ENCODE assay signal across 13 cellular contexts in genomic region chr3:194184265-194184751, GRCh38. TPM values are rescaled to one million over a fixed set of nuclear protein-coding genes. Genes with fewer than 3 reads are reported as not detected.
DNase-seq lines count a peak whose midpoint lies in the region; ATAC-seq and TF ChIP-seq lines count a peak whose summit lies in the region.
"Had no signal": no experiment of that assay in that cellular context is flagged by ENCODE, and none has a peak within 500 bp of the region (broad histone marks: within the 10 kb centered on the region; RNA-seq: fewer than 3 reads in every experiment).

No MANE protein-coding gene starts in this region.

- H3K9me3 ChIP-seq in endodermal cell (ENCODE audit: control insufficient read depth, low read length) (no peaks in the 10 kb centered on the region), smooth muscle cell (replicated peaks; ENCODE audit: low read depth) (no peaks in the 10 kb centered on the region)
- H3K9me3 ChIP-seq: tibial nerve had no signal

- DNase-seq in NCI-H2107 treated with DMSO at 0.1 percent for 48 hours (lab: John Stamatoyannopoulos, UW; ENCODE audit: unreplicated experiment) (peak; percentile 72), NCI-H2107 (lab: John Stamatoyannopoulos, UW) (no peak), NCI-H2227 (lab: John Stamatoyannopoulos, UW; ENCODE audit: unreplicated experiment) (peak; percentile 18), endodermal cell (no peak), smooth muscle cell (lab: John Stamatoyannopoulos, UW; ENCODE audit: unreplicated experiment) (no peak), cortex of kidney (lab: John Stamatoyannopoulos, UW) (no peak)
- no peak for DNase-seq in activated CD4-positive, alpha-beta memory T cell treated with anti-CD3 and anti-CD28 coated beads, Interleukin-2, amount 10 ng/mL, durations not matched to agents 7 days and 5 days
- DNase-seq: activated T-cell treated with anti-CD3 and anti-CD28 coated beads, Interleukin-2, amount 50 U/mL, for 4 hours; H7; IMR-90; NCI-H524 had no signal

- H3K9ac ChIP-seq in endodermal cell (ENCODE audit: extremely low read depth, low read length, poor library complexity, severe bottlenecking): no peak overlapping the region
- H3K9ac ChIP-seq in smooth muscle cell (ENCODE audit: low read depth): no peak overlapping the region

- H3K27me3 Mint-ChIP-seq in endodermal cell (ENCODE audit: insufficient read depth): no peaks in the 10 kb centered on the region
- H3K27me3 Mint-ChIP-seq in activated CD4-positive, alpha-beta memory T cell treated with anti-CD3 and anti-CD28 coated beads, Interleukin-2, amount 10 ng/mL, durations not matched to agents 7 days and 5 days: peaks cover 19% of the 10 kb centered on the region

- peak overlapping the region; percentile 12 for H3K4me3 ChIP-seq in endodermal cell (ENCODE audit: low read length)
- H3K4me3 ChIP-seq in smooth muscle cell: no peak overlapping the region
- H3K4me3 ChIP-seq: tibial nerve had no signal

- peak overlapping the region; percentile 91 for H3K27ac Mint-ChIP-seq in endodermal cell
- H3K27ac Mint-ChIP-seq in activated CD4-positive, alpha-beta memory T cell treated with anti-CD3 and anti-CD28 coated beads, Interleukin-2, amount 10 ng/mL, durations not matched to agents 7 days and 5 days: no peak overlapping the region

- H3K4me1 ChIP-seq in endodermal cell (ENCODE audit: control insufficient read depth, insufficient read depth, low read length): peaks cover 9% of the 10 kb centered on the region
- peaks cover 31% of the 10 kb centered on the region for H3K4me1 ChIP-seq in smooth muscle cell (ENCODE audit: low read depth)

- H3K4me2 ChIP-seq in smooth muscle cell: no peak overlapping the region

- no peak overlapping the region for H3K4me3 Mint-ChIP-seq in endodermal cell
- H3K4me3 Mint-ChIP-seq in activated CD4-positive, alpha-beta memory T cell treated with anti-CD3 and anti-CD28 coated beads, Interleukin-2, amount 10 ng/mL, durations not matched to agents 7 days and 5 days: no peak overlapping the region
- H3K4me3 Mint-ChIP-seq: activated T-cell treated with anti-CD3 and anti-CD28 coated beads, Interleukin-2, amount 50 U/mL, for 4 hours had no signal

- H3F3A ChIP-seq in smooth muscle cell (ENCODE audit: low read depth): peaks cover 7% of the 10 kb centered on the region

- H3K27ac ChIP-seq in endodermal cell (ENCODE audit: low read depth, low read length): no peak overlapping the region
- no peak overlapping the region for H3K27ac ChIP-seq in smooth muscle cell (ENCODE audit: low read depth)
- H3K27ac ChIP-seq: tibial nerve had no signal

- no peaks in the 10 kb centered on the region for H3K9me3 Mint-ChIP-seq in endodermal cell
- no peaks in the 10 kb centered on the region for H3K9me3 Mint-ChIP-seq in activated CD4-positive, alpha-beta memory T cell treated with anti-CD3 and anti-CD28 coated beads, Interleukin-2, amount 10 ng/mL, durations not matched to agents 7 days and 5 days
- H3K9me3 Mint-ChIP-seq: activated T-cell treated with anti-CD3 and anti-CD28 coated beads, Interleukin-2, amount 50 U/mL, for 4 hours had no signal

- H3K36me3 ChIP-seq in endodermal cell (ENCODE audit: control insufficient read depth, insufficient read depth, low read length): no peaks in the 10 kb centered on the region
- no peaks in the 10 kb centered on the region for H3K36me3 ChIP-seq in smooth muscle cell (ENCODE audit: low read depth)
- H3K36me3 ChIP-seq: tibial nerve had no signal

- CTCF ChIA-PET in activated CD4-positive, alpha-beta memory T cell treated with anti-CD3 and anti-CD28 coated beads, Interleukin-2, amount 10 ng/mL, durations not matched to agents 7 days and 5 days (lab: Charles Lee): no interaction called here

- H3K4me1 Mint-ChIP-seq in endodermal cell: peaks cover 24% of the 10 kb centered on the region
- peaks cover 13% of the 10 kb centered on the region for H3K4me1 Mint-ChIP-seq in activated CD4-positive, alpha-beta memory T cell treated with anti-CD3 and anti-CD28 coated beads, Interleukin-2, amount 10 ng/mL, durations not matched to agents 7 days and 5 days

- H3K36me3 Mint-ChIP-seq in endodermal cell (ENCODE audit: low read depth): no peaks in the 10 kb centered on the region
- H3K36me3 Mint-ChIP-seq in activated CD4-positive, alpha-beta memory T cell treated with anti-CD3 and anti-CD28 coated beads, Interleukin-2, amount 10 ng/mL, durations not matched to agents 7 days and 5 days (ENCODE audit: low read depth): no peaks in the 10 kb centered on the region

- no peak for ATAC-seq in HG03025 (IDR thresholded peaks at IDR 0.05; ENCODE audit: low FRiP score, unreplicated experiment)
- ATAC-seq: activated T-cell treated with anti-CD3 and anti-CD28 coated beads, Interleukin-2, amount 50 U/mL, for 4 hours had no signal

- H3K79me2 ChIP-seq in smooth muscle cell (ENCODE audit: low read depth): no peaks in the 10 kb centered on the region

- 49 to 64% methylated on average over 2 to 4 of the region's 4 CpGs for WGBS in endodermal cell (ENCODE audit: insufficient coverage in 1 of 2, insufficient read length in 1 of 2), 2 experiments
- 51% methylated on average over 4 of the region's 4 CpGs for WGBS in smooth muscle cell (ENCODE audit: low lambda C conversion rate)

- no peaks in the 10 kb centered on the region for H4K20me1 ChIP-seq in smooth muscle cell (ENCODE audit: low read depth)

- peak overlapping the region; percentile 80 for H2AFZ ChIP-seq in smooth muscle cell (ENCODE audit: low read depth)

- H3K27me3 ChIP-seq in endodermal cell (ENCODE audit: control insufficient read depth, insufficient read depth, low read length, poor library complexity, severe bottlenecking) (no peaks in the 10 kb centered on the region), smooth muscle cell (ENCODE audit: low read depth) (no peaks in the 10 kb centered on the region)
- H3K27me3 ChIP-seq: tibial nerve had no signal

- POLR2A ChIA-PET in activated CD4-positive, alpha-beta memory T cell treated with anti-CD3 and anti-CD28 coated beads, Interleukin-2, amount 10 ng/mL, durations not matched to agents 7 days and 5 days (lab: Charles Lee): interaction anchor here (0.5 kb wide), 1 partner anchor 44 kb away, joined by 3 read pairs; no protein-coding TSS in a partner anchor

- TF ChIP-seq CTCF in endodermal cell (conservative IDR thresholded peaks at IDR 0.05): no peak
- no peak for TF ChIP-seq CTCF in smooth muscle cell (IDR thresholded peaks at IDR 0.05; ENCODE audit: borderline replicate concordance, insufficient read depth, poor library complexity, severe bottlenecking)

RNA-seq across cellular contexts. Expression of gene HES1, which starts 48.4 kb away (rescaled TPM):
- total RNA-seq in endodermal cell: 10 to 100 TPM in 1 of 2 donors, 1 to 10 TPM in 1; 2.1 to 17.5 TPM
- polyA plus RNA-seq in endodermal cell (2013, experiment 1 of 2): 63.6 TPM
- 67.6 TPM for polyA plus RNA-seq in endodermal cell (2013, experiment 2 of 2)
- total RNA-seq in smooth muscle cell: 69.5 and 96.8 TPM in 2 replicates
- 52.0 and 59.9 TPM in 2 replicates for polyA plus RNA-seq in smooth muscle cell
- 10 to 100 TPM; 11.2 to 11.3 TPM for total RNA-seq in activated CD4-positive, alpha-beta memory T cell treated with anti-CD3 and anti-CD28 coated beads, Interleukin-2, amount 10 ng/mL, durations not matched to agents 7 days and 5 days

Comparison
In these comparisons a context has a peak if more than half of its experiments do, and no peak if none do; other contexts are left out.
1. DNase-seq: peak in NCI-H2107 treated with DMSO at 0.1 percent for 48 hours (single experiment) and NCI-H2227 (single experiment); none in NCI-H2107 (single experiment), endodermal cell (single experiment), smooth muscle cell (single experiment), cortex of kidney (single experiment) and activated CD4-positive, alpha-beta memory T cell treated with anti-CD3 and anti-CD28 coated beads, Interleukin-2, amount 10 ng/mL, durations not matched to agents 7 days and 5 days (single experiment).